In the genomic region with DNA sequence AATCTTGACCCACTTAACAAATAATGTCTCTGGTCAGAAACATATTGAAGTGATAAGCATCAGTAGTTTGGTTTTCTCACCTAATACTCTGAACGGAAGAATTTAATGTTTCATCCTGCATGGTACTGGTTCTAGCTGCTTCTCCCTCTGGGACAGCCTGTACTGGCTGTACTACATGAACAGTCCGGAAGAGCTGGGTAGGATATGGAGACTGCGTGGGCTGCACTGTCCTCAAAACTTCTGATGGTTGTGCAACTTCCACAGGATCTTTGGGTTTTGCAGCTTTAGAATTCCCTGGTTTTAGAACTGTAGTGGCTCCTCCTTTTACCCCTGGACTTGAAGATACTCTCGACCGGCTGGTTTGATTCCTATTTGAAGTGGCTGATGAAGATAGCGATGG, we compare ENCODE assay signal across 15 cellular contexts.
A peak's percentile ranks its signal among the peaks of the same experiment; 100 is the strongest.
DNase-seq lines count a peak whose midpoint lies in the region; ATAC-seq lines count a peak whose summit lies in the region.
"Had no signal": no experiment of that assay in that cellular context is flagged by ENCODE, and none has a peak within 500 bp of the region (broad histone marks: within the 10 kb centered on the region; RNA-seq: fewer than 3 reads in every experiment).

No MANE protein-coding gene starts in this region.

- no peak overlapping the region for H3K4me3 ChIP-seq in skeletal muscle cell (ENCODE audit: low read depth, low read length)

- no peaks in the 10 kb centered on the region for H3K27me3 Mint-ChIP-seq in activated T-cell treated with anti-CD3 and anti-CD28 coated beads, Interleukin-2, amount 50 U/mL, for 72 hours (ENCODE audit: low read depth)
- no peaks in the 10 kb centered on the region for H3K27me3 Mint-ChIP-seq in activated T-cell treated with anti-CD3 and anti-CD28 coated beads, Interleukin-2, amount 50 U/mL, for 4 hours (ENCODE audit: low read depth)
- no peaks in the 10 kb centered on the region for H3K27me3 Mint-ChIP-seq in activated naive CD8-positive, alpha-beta T cell
- H3K27me3 Mint-ChIP-seq: stimulated activated naive B cell treated with anti-CD40 and anti-IgM and Interleukin-4, amounts not matched to agents 10 μg/mL and 1 μg/mL and 100 μg/mL, for 72 hours had no signal

- H3K36me3 Mint-ChIP-seq in activated T-cell treated with anti-CD3 and anti-CD28 coated beads, Interleukin-2, amount 50 U/mL, for 72 hours (ENCODE audit: insufficient read depth in 2 of 2) = peaks cover 7 to 41% of the 10 kb centered on the region in 2 donors
- peaks cover 42% of the 10 kb centered on the region for H3K36me3 Mint-ChIP-seq in activated T-cell treated with anti-CD3 and anti-CD28 coated beads, Interleukin-2, amount 50 U/mL, for 4 hours (ENCODE audit: insufficient read depth)
- peaks cover 12% of the 10 kb centered on the region for H3K36me3 Mint-ChIP-seq in activated naive CD8-positive, alpha-beta T cell

- no peaks in the 10 kb centered on the region for H3K9me3 Mint-ChIP-seq in activated T-cell treated with anti-CD3 and anti-CD28 coated beads, Interleukin-2, amount 50 U/mL, for 72 hours
- H3K9me3 Mint-ChIP-seq in activated T-cell treated with anti-CD3 and anti-CD28 coated beads, Interleukin-2, amount 50 U/mL, for 4 hours = no peaks in the 10 kb centered on the region
- H3K9me3 Mint-ChIP-seq in activated naive CD8-positive, alpha-beta T cell (ENCODE audit: low read depth) = no peaks in the 10 kb centered on the region
- H3K9me3 Mint-ChIP-seq: neural crest cell; stimulated activated naive B cell treated with anti-CD40 and anti-IgM and Interleukin-4, amounts not matched to agents 10 μg/mL and 1 μg/mL and 100 μg/mL, for 72 hours had no signal

- no peak for ATAC-seq in activated T-cell treated with anti-CD3 and anti-CD28 coated beads, Interleukin-2, amount 50 U/mL, for 72 hours (replicated peaks in 1 of 2)
- ATAC-seq in activated T-cell treated with anti-CD3 and anti-CD28 coated beads, Interleukin-2, amount 50 U/mL, for 4 hours = no peak
- ATAC-seq in left ventricle myocardium superior (peak; percentile 91), HG03354 (IDR thresholded peaks at IDR 0.05; ENCODE audit: poor library complexity, severe bottlenecking, unreplicated experiment) (no peak), HG02623 (IDR thresholded peaks at IDR 0.05; ENCODE audit: unreplicated experiment) (no peak)
- ATAC-seq: esophagus mucosa; stimulated activated naive B cell treated with anti-CD40 and anti-IgM and Interleukin-4, amounts not matched to agents 10 μg/mL and 1 μg/mL and 100 μg/mL, for 72 hours had no signal

- peak overlapping the region; percentile 50 for H3K27ac Mint-ChIP-seq in activated T-cell treated with anti-CD3 and anti-CD28 coated beads, Interleukin-2, amount 50 U/mL, for 72 hours
- peak overlapping the region; percentile 70 for H3K27ac Mint-ChIP-seq in activated naive CD8-positive, alpha-beta T cell

- intact Hi-C loops in left ventricle myocardium superior (cut with micrococcal nuclease) = no loop called here

- H3K4me1 Mint-ChIP-seq in activated T-cell treated with anti-CD3 and anti-CD28 coated beads, Interleukin-2, amount 50 U/mL, for 72 hours (ENCODE audit: low read depth) = peaks cover 11% of the 10 kb centered on the region
- H3K4me1 Mint-ChIP-seq in activated T-cell treated with anti-CD3 and anti-CD28 coated beads, Interleukin-2, amount 50 U/mL, for 4 hours (ENCODE audit: low read depth) = peaks cover 23% of the 10 kb centered on the region
- H3K4me1 Mint-ChIP-seq in activated naive CD8-positive, alpha-beta T cell (ENCODE audit: low read depth) = peaks cover 31% of the 10 kb centered on the region
- H3K4me1 Mint-ChIP-seq: neural crest cell had no signal

- H3K4me3 Mint-ChIP-seq in activated T-cell treated with anti-CD3 and anti-CD28 coated beads, Interleukin-2, amount 50 U/mL, for 72 hours = no peak overlapping the region
- H3K4me3 Mint-ChIP-seq in activated T-cell treated with anti-CD3 and anti-CD28 coated beads, Interleukin-2, amount 50 U/mL, for 4 hours = no peak overlapping the region
- no peak overlapping the region for H3K4me3 Mint-ChIP-seq in activated naive CD8-positive, alpha-beta T cell
- H3K4me3 Mint-ChIP-seq: neural crest cell; stimulated activated naive B cell treated with anti-CD40 and anti-IgM and Interleukin-4, amounts not matched to agents 10 μg/mL and 1 μg/mL and 100 μg/mL, for 72 hours had no signal

- DNase-seq in activated T-cell treated with anti-CD3 and anti-CD28 coated beads, Interleukin-2, amount 50 U/mL, for 72 hours = no peak
- DNase-seq in activated T-cell treated with anti-CD3 and anti-CD28 coated beads, Interleukin-2, amount 50 U/mL, for 4 hours = no peak
- DNase-seq in left ventricle myocardium superior (no peak), skeletal muscle cell (ENCODE audit: low read depth) (peak; percentile 5), activated gamma-delta T cell treated with Interleukin-2 at 50 U/mL for 16 hours (no peak)
- DNase-seq: activated CD4-positive, alpha-beta T cell treated with anti-CD3 and anti-CD28 coated beads for 1 hour; activated CD8-positive, alpha-beta memory T cell treated with anti-CD3 and anti-CD28 coated beads, Interleukin-2, amount 50 U/mL, for 48 hours; stimulated activated CD4-positive, alpha-beta T cell treated with anti-CD3 and anti-CD28 coated beads, Interleukin-15, amount 100 ng/mL, for 24 hours; stimulated activated naive B cell treated with anti-CD40 and anti-IgM and Interleukin-4, amounts not matched to agents 10 μg/mL and 1 μg/mL and 100 μg/mL, for 72 hours; trophoblast cell had no signal
